Comparison of ENCODE assay signal across 3 cellular contexts in genomic region chr10:61397175-61397986, GRCh38.
TF ChIP-seq lines count a peak whose summit lies in the region.

No MANE protein-coding gene starts in this region.

TF ChIP-seq in SK-N-SH, 30 proteins besides CTCF, POLR2A, EP300 and RAD21 (continued from another document):
- TF ChIP-seq USF1 (IDR thresholded peaks at IDR 0.05; ENCODE audit: borderline replicate concordance, low read depth) (no peak), FOXM1 (IDR thresholded peaks at IDR 0.05; ENCODE audit: low read depth) (no peak), ELF1 (IDR thresholded peaks at IDR 0.05) (no peak), FOXJ3 (CRISPR knock-in tag; IDR thresholded peaks at IDR 0.05) (no peak), RCOR1 (IDR thresholded peaks at IDR 0.05; ENCODE audit: low read length) (no peak), MXI1 (IDR thresholded peaks at IDR 0.05; ENCODE audit: low read depth, low read length) (no peak), GABPA (IDR thresholded peaks at IDR 0.05; ENCODE audit: low read depth) (no peak), ZBTB33 (IDR thresholded peaks at IDR 0.05; ENCODE audit: borderline replicate concordance, low read depth) (no peak), IRF3 (IDR thresholded peaks at IDR 0.05; ENCODE audit: low read depth, low read length) (no peak), USF2 (IDR thresholded peaks at IDR 0.05; ENCODE audit: borderline replicate concordance, low read depth, low read length) (no peak), CHD2 (IDR thresholded peaks at IDR 0.05; ENCODE audit: low read length, partially characterized antibody) (no peak)
TF ChIP-seq in SK-N-SH: peak in this region for 0.

TF ChIP-seq in SK-N-SH treated with all-trans-retinoic acid at 6 μM for 48 hours, 23 proteins besides CTCF, POLR2A, EP300 and RAD21 (continued from another document):
- TF ChIP-seq POU6F1 (CRISPR knock-in tag; IDR thresholded peaks at IDR 0.05; ENCODE audit: borderline replicate concordance, low read depth), result no peak
- TF ChIP-seq OSR1 (CRISPR knock-in tag; IDR thresholded peaks at IDR 0.05), result no peak
- no peak for TF ChIP-seq ESRRG (CRISPR knock-in tag; IDR thresholded peaks at IDR 0.05)
- no peak for TF ChIP-seq ZNF8 (CRISPR knock-in tag; IDR thresholded peaks at IDR 0.05)
- TF ChIP-seq ARNTL (CRISPR knock-in tag; IDR thresholded peaks at IDR 0.05; ENCODE audit: borderline replicate concordance, low read depth), result no peak
- no peak for TF ChIP-seq CSRNP3 (CRISPR knock-in tag; IDR thresholded peaks at IDR 0.05)
- TF ChIP-seq TOX (CRISPR knock-in tag; IDR thresholded peaks at IDR 0.05; ENCODE audit: borderline replicate concordance), result no peak
- no peak for TF ChIP-seq BACH2 (CRISPR knock-in tag; IDR thresholded peaks at IDR 0.05; ENCODE audit: borderline replicate concordance)

TF ChIP-seq in IMR-90, 13 proteins besides CTCF, POLR2A, EP300 and RAD21 (continued from another document):
- TF ChIP-seq ELK1 (IDR thresholded peaks at IDR 0.05; ENCODE audit: borderline replicate concordance, low read depth, low read length) (no peak), CEBPB (IDR thresholded peaks at IDR 0.05; ENCODE audit: low read depth, low read length) (no peak), MAFK (IDR thresholded peaks at IDR 0.05; ENCODE audit: low read depth, low read length) (0 out of 2 replicates have a peak, but pooled peaks have one; percentile 20)
